39 cellular contexts compared by ENCODE assay signal in the genomic region with DNA sequence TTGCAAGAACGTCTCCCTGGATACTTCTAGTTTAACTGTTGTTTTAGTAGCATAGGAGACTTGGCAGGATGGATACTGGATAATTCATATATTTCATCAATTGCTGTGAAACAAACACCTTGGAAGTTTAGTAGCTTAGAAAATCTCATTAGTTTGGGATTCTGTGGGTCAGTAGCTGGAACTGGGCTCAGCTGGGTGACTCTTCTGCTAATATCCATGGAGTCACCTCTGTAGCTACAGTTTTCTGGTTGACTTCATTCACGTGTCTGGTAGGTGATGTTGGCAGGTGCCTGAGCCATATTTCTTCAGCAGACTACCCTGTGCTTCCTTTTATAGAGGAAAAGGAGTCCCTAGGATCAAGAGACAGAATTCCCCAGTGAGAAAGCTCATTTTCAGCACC.
"Had no signal": no experiment of that assay in that cellular context is flagged by ENCODE, and none has a peak within 500 bp of the region (broad histone marks: within the 10 kb centered on the region; RNA-seq: fewer than 3 reads in every experiment).

No MANE protein-coding gene starts in this region.

- H3K27ac ChIP-seq: adrenal gland, ascending aorta, body of pancreas, brain microvascular endothelial cell, breast epithelium, cardiac muscle cell had no signal

- H3K4me1 Mint-ChIP-seq: activated naive CD4-positive, alpha-beta T cell treated with anti-CD3 and anti-CD28 coated beads, Interleukin-2, amount 10 ng/mL, durations not matched to agents 7 days and 5 days; activated naive CD4-positive, alpha-beta T cell treated with anti-CD3 and anti-CD28 coated beads, Interleukin-2, amount 50 U/mL, for 24 hours; activated naive CD8-positive, alpha-beta T cell treated with anti-CD3 and anti-CD28 coated beads for 36 hours; activated naive CD8-positive, alpha-beta T cell treated with anti-CD3 and anti-CD28 coated beads, Interleukin-2, amount 10 ng/mL, durations not matched to agents 7 days and 5 days; activated naive CD8-positive, alpha-beta T cell treated with anti-CD3 and anti-CD28 coated beads, Interleukin-2, amount 50 U/mL, for 24 hours; activated T-helper 17 cell treated with anti-CD3 and anti-CD28 coated beads, Interleukin-2, amount 50 U/mL, for 72 hours; brain; central memory CD8-positive, alpha-beta T cell had no signal

- H3K27ac Mint-ChIP-seq: activated naive CD4-positive, alpha-beta T cell treated with anti-CD3 and anti-CD28 coated beads for 36 hours; activated naive CD4-positive, alpha-beta T cell treated with anti-CD3 and anti-CD28 coated beads, Interleukin-2, amount 10 ng/mL, durations not matched to agents 7 days and 5 days; activated naive CD4-positive, alpha-beta T cell treated with anti-CD3 and anti-CD28 coated beads, Interleukin-2, amount 50 U/mL, for 24 hours; activated naive CD4-positive, alpha-beta T cell treated with anti-CD3 and anti-CD28 coated beads, Interleukin-2, amount 50 U/mL, for 72 hours; activated naive CD8-positive, alpha-beta T cell; activated naive CD8-positive, alpha-beta T cell treated with anti-CD3 and anti-CD28 coated beads for 36 hours; activated naive CD8-positive, alpha-beta T cell treated with anti-CD3 and anti-CD28 coated beads, Interleukin-2, amount 10 ng/mL, durations not matched to agents 7 days and 5 days; activated naive CD8-positive, alpha-beta T cell treated with anti-CD3 and anti-CD28 coated beads, Interleukin-2, amount 50 U/mL, for 24 hours; activated T-cell treated with anti-CD3 and anti-CD28 coated beads, Interleukin-2, amount 50 U/mL, for 24 hours; activated T-cell treated with anti-CD3 and anti-CD28 coated beads, Interleukin-2, amount 50 U/mL, for 72 hours; activated T-helper 1 cell treated with anti-CD3 and anti-CD28 coated beads, Interleukin-12 subunit alpha, Interleukin-12 subunit beta, Interleukin-2, Interleukin-4 antibody, amounts not matched to agents 30 ng/mL and 10 ng/mL and 1 ng/mL, durations not matched to agents 14 hours and 24 hours and 36 hours; activated T-helper 17 cell treated with anti-CD3 and anti-CD28 coated beads, Interleukin-2, amount 50 U/mL, for 72 hours; activated T-helper 2 cell treated with anti-CD3 and anti-CD28 coated beads, Interferon-gamma antibody, Interleukin-2, Interleukin-4, amounts not matched to agents 10 μg/mL and 5 μg/mL and 100 μg/mL, durations not matched to agents 14 hours and 24 hours and 36 hours; brain had no signal

- H3K36me3 ChIP-seq: adrenal gland, ascending aorta, brain microvascular endothelial cell, breast epithelium, cardiac muscle cell had no signal

- H3K9me3 Mint-ChIP-seq: activated naive CD4-positive, alpha-beta T cell treated with anti-CD3 and anti-CD28 coated beads, Interleukin-2, amount 10 ng/mL, durations not matched to agents 7 days and 5 days; activated naive CD4-positive, alpha-beta T cell treated with anti-CD3 and anti-CD28 coated beads, Interleukin-2, amount 50 U/mL, for 24 hours; activated naive CD8-positive, alpha-beta T cell treated with anti-CD3 and anti-CD28 coated beads, Interleukin-2, amount 10 ng/mL, durations not matched to agents 7 days and 5 days; activated T-helper 1 cell treated with anti-CD3 and anti-CD28 coated beads, Interleukin-12 subunit alpha, Interleukin-12 subunit beta, Interleukin-2, Interleukin-4 antibody, amounts not matched to agents 30 ng/mL and 10 ng/mL and 1 ng/mL, durations not matched to agents 14 hours and 24 hours and 36 hours; activated T-helper 17 cell treated with anti-CD3 and anti-CD28 coated beads, Interleukin-2, amount 50 U/mL, for 72 hours; activated T-helper 2 cell treated with anti-CD3 and anti-CD28 coated beads, Interferon-gamma antibody, Interleukin-2, Interleukin-4, amounts not matched to agents 10 μg/mL and 5 μg/mL and 100 μg/mL, durations not matched to agents 14 hours and 24 hours and 36 hours; central memory CD8-positive, alpha-beta T cell had no signal

- H3K36me3 Mint-ChIP-seq: activated naive CD4-positive, alpha-beta T cell treated with anti-CD3 and anti-CD28 coated beads, Interleukin-2, amount 10 ng/mL, durations not matched to agents 7 days and 5 days; activated naive CD4-positive, alpha-beta T cell treated with anti-CD3 and anti-CD28 coated beads, Interleukin-2, amount 50 U/mL, for 24 hours; activated naive CD4-positive, alpha-beta T cell treated with anti-CD3 and anti-CD28 coated beads, Interleukin-2, amount 50 U/mL, for 72 hours; activated naive CD8-positive, alpha-beta T cell; activated naive CD8-positive, alpha-beta T cell treated with anti-CD3 and anti-CD28 coated beads for 36 hours; activated naive CD8-positive, alpha-beta T cell treated with anti-CD3 and anti-CD28 coated beads, Interleukin-2, amount 10 ng/mL, durations not matched to agents 7 days and 5 days; brain had no signal

- H3K4me3 ChIP-seq: adrenal gland, ascending aorta, body of pancreas, breast epithelium, cardiac muscle cell had no signal

- H3K4me1 ChIP-seq: adrenal gland, ascending aorta, body of pancreas, breast epithelium had no signal

- H3K9me3 ChIP-seq: ascending aorta had no signal

- FAIRE-seq: astrocyte had no signal

- DNase-seq: activated effector memory CD4-positive, alpha-beta T cell treated with anti-CD3 and anti-CD28 coated beads, Interleukin-2, amount 50 U/mL, for 16 hours; activated effector memory CD4-positive, alpha-beta T cell treated with Interleukin-2 at 50 U/mL for 16 hours; activated gamma-delta T cell; activated gamma-delta T cell treated with Interleukin-2 at 50 U/mL for 16 hours; activated naive CD4-positive, alpha-beta T cell; activated naive CD4-positive, alpha-beta T cell treated with anti-CD3 and anti-CD28 coated beads for 36 hours; activated naive CD4-positive, alpha-beta T cell treated with anti-CD3 and anti-CD28 coated beads, Interleukin-2, amount 10 ng/mL, durations not matched to agents 7 days and 5 days; activated naive CD4-positive, alpha-beta T cell treated with anti-CD3 and anti-CD28 coated beads, Interleukin-2, amount 50 U/mL, for 16 hours; activated naive CD4-positive, alpha-beta T cell treated with Interleukin-2 at 50 U/mL for 16 hours; activated naive CD8-positive, alpha-beta T cell treated with anti-CD3 and anti-CD28 coated beads for 36 hours; activated naive CD8-positive, alpha-beta T cell treated with anti-CD3 and anti-CD28 coated beads, Interleukin-2, amount 10 ng/mL, durations not matched to agents 7 days and 5 days; activated naive CD8-positive, alpha-beta T cell treated with anti-CD3 and anti-CD28 coated beads, Interleukin-2, amount 50 U/mL, for 24 hours; activated T-cell treated with anti-CD3 and anti-CD28 coated beads, Interleukin-2, amount 50 U/mL, for 1 hour; activated T-cell treated with anti-CD3 and anti-CD28 coated beads, Interleukin-2, amount 50 U/mL, for 24 hours; activated T-cell treated with anti-CD3 and anti-CD28 coated beads, Interleukin-2, amount 50 U/mL, for 4 hours; activated T-cell treated with anti-CD3 and anti-CD28 coated beads, Interleukin-2, amount 50 U/mL, for 48 hours; activated T-cell treated with anti-CD3 and anti-CD28 coated beads, Interleukin-2, amount 50 U/mL, for 72 hours; adrenal gland; amniotic stem cell; amygdala; anterior cingulate cortex; aorta; body of pancreas; brain microvascular endothelial cell; caudate nucleus; central memory CD4-positive, alpha-beta T cell; cerebellar nuclear complex had no signal

- H3K4me3 Mint-ChIP-seq: activated naive CD4-positive, alpha-beta T cell treated with anti-CD3 and anti-CD28 coated beads for 36 hours; activated naive CD4-positive, alpha-beta T cell treated with anti-CD3 and anti-CD28 coated beads, Interleukin-2, amount 10 ng/mL, durations not matched to agents 7 days and 5 days; activated naive CD4-positive, alpha-beta T cell treated with anti-CD3 and anti-CD28 coated beads, Interleukin-2, amount 50 U/mL, for 24 hours; activated naive CD8-positive, alpha-beta T cell; activated naive CD8-positive, alpha-beta T cell treated with anti-CD3 and anti-CD28 coated beads for 36 hours; activated naive CD8-positive, alpha-beta T cell treated with anti-CD3 and anti-CD28 coated beads, Interleukin-2, amount 10 ng/mL, durations not matched to agents 7 days and 5 days; activated naive CD8-positive, alpha-beta T cell treated with anti-CD3 and anti-CD28 coated beads, Interleukin-2, amount 50 U/mL, for 24 hours; activated T-cell treated with anti-CD3 and anti-CD28 coated beads, Interleukin-2, amount 50 U/mL, for 24 hours; activated T-cell treated with anti-CD3 and anti-CD28 coated beads, Interleukin-2, amount 50 U/mL, for 4 hours; activated T-cell treated with anti-CD3 and anti-CD28 coated beads, Interleukin-2, amount 50 U/mL, for 72 hours; activated T-helper 1 cell treated with anti-CD3 and anti-CD28 coated beads, Interleukin-12 subunit alpha, Interleukin-12 subunit beta, Interleukin-2, Interleukin-4 antibody, amounts not matched to agents 30 ng/mL and 10 ng/mL and 1 ng/mL, durations not matched to agents 14 hours and 24 hours and 36 hours; activated T-helper 17 cell treated with anti-CD3 and anti-CD28 coated beads, Interleukin-2, amount 50 U/mL, for 72 hours; brain; central memory CD8-positive, alpha-beta T cell had no signal

- ATAC-seq: activated naive CD4-positive, alpha-beta T cell treated with anti-CD3 and anti-CD28 coated beads, Interleukin-2, amount 50 U/mL, for 72 hours; activated naive CD8-positive, alpha-beta T cell treated with anti-CD3 and anti-CD28 coated beads, Interleukin-2, amount 50 U/mL, for 24 hours; activated T-cell treated with anti-CD3 and anti-CD28 coated beads, Interleukin-2, amount 50 U/mL, for 4 hours; activated T-cell treated with anti-CD3 and anti-CD28 coated beads, Interleukin-2, amount 50 U/mL, for 72 hours; activated T-helper 17 cell treated with anti-CD3 and anti-CD28 coated beads, Interleukin-2, amount 50 U/mL, for 72 hours; body of pancreas had no signal

- H3K27me3 ChIP-seq: adrenal gland, ascending aorta, body of pancreas, brain microvascular endothelial cell, cardiac muscle cell had no signal
